Comparison of ENCODE assay signal across 8 cellular contexts in the genomic region with DNA sequence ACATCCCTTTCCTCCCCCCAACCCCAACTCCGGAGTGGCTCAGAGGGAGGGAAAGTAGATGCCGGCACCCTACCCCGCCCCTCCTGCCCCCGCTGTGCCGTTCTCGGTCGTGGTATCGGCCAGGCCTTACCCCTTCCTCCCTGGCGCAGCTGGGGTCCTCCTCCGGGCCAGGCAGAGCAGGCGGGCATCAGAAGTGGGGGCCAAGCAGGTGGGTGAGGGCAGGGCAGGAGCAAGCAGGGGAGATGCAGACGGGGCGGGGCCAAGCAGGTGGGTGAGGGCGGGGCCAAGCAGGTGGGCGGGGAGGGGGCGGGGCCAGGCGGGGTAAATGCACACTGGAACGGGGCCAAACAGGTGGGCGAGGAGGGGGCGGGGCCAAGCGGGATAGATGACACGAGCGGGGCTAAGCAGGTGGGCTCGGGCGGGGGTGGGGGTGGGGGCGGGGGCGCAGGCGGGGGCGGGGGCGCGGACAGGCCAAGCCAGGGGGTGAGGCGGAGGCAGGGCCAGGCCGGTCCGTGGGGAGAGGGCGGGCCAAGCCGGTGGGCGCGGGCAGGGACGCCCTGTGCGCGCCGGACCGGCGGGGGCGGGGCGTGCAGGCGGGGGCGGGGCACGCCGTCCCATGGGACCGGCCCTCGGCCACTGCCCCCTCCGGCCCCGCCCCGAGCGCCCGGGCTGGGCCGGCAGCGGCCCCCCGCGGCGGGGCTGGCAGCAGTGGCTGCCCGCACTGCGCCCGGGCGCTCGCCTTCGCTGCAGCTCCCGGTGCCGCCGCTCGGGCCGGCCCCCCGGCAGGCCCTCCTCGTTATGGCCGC. TPM values are rescaled to one million over a fixed set of nuclear protein-coding genes. Genes with fewer than 3 reads are reported as not detected.
DNase-seq lines count a peak whose midpoint lies in the region; ATAC-seq and TF ChIP-seq lines count a peak whose summit lies in the region.

A gene with protein sequence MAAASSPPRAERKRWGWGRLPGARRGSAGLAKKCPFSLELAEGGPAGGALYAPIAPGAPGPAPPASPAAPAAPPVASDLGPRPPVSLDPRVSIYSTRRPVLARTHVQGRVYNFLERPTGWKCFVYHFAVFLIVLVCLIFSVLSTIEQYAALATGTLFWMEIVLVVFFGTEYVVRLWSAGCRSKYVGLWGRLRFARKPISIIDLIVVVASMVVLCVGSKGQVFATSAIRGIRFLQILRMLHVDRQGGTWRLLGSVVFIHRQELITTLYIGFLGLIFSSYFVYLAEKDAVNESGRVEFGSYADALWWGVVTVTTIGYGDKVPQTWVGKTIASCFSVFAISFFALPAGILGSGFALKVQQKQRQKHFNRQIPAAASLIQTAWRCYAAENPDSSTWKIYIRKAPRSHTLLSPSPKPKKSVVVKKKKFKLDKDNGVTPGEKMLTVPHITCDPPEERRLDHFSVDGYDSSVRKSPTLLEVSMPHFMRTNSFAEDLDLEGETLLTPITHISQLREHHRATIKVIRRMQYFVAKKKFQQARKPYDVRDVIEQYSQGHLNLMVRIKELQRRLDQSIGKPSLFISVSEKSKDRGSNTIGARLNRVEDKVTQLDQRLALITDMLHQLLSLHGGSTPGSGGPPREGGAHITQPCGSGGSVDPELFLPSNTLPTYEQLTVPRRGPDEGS (plus strand): TSS at position 708 of the 806 bp plus-strand sequence. CDS start 91 bp downstream, at position 799.
A gene with protein sequence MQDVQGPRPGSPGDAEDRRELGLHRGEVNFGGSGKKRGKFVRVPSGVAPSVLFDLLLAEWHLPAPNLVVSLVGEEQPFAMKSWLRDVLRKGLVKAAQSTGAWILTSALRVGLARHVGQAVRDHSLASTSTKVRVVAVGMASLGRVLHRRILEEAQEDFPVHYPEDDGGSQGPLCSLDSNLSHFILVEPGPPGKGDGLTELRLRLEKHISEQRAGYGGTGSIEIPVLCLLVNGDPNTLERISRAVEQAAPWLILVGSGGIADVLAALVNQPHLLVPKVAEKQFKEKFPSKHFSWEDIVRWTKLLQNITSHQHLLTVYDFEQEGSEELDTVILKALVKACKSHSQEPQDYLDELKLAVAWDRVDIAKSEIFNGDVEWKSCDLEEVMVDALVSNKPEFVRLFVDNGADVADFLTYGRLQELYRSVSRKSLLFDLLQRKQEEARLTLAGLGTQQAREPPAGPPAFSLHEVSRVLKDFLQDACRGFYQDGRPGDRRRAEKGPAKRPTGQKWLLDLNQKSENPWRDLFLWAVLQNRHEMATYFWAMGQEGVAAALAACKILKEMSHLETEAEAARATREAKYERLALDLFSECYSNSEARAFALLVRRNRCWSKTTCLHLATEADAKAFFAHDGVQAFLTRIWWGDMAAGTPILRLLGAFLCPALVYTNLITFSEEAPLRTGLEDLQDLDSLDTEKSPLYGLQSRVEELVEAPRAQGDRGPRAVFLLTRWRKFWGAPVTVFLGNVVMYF (N-terminal part only) (minus strand): TSS at position 214 of the 806 bp plus-strand sequence. CDS start 21,478 bp downstream, outside the sequence.

- H3K9me3 ChIP-seq in HUES64 (ENCODE audit: insufficient read depth, low read depth, low read length), result peaks cover 7% of the 10 kb centered on the region; the same call in 1 of the 2 replicates
- no peaks in the 10 kb centered on the region for H3K9me3 ChIP-seq in adrenal gland (replicated peaks in 1 of 3)

- H3K9me3 Mint-ChIP-seq in T-helper 2 cell treated with Interferon-gamma antibody and Interleukin-4, amounts not matched to agents 5 μg/mL and 100 μg/mL, for 36 hours, result no peaks in the 10 kb centered on the region

- H3K9ac ChIP-seq in HUES64 (ENCODE audit: low read depth, low read length), result peak within 1 kb of the TSS; percentile 10; the same call in 1 of the 2 replicates

- H3K27ac Mint-ChIP-seq in T-helper 2 cell treated with Interferon-gamma antibody and Interleukin-4, amounts not matched to agents 5 μg/mL and 100 μg/mL, for 36 hours, result no peak within 1 kb of the TSS

- H3K36me3 ChIP-seq in HUES64 (ENCODE audit: insufficient read depth, low read length) (no peaks in the 10 kb centered on the region), adrenal gland (replicated peaks in 1 of 2) (no peaks in the 10 kb centered on the region)

- H3K4me3 Mint-ChIP-seq in T-helper 2 cell treated with Interferon-gamma antibody and Interleukin-4, amounts not matched to agents 5 μg/mL and 100 μg/mL, for 36 hours, result peak within 1 kb of the TSS; percentile 88

- intact Hi-C loops in adrenal gland (cut with DNase I) (loop anchor here (5.0 kb wide), 3 partner anchors 38 to 83 kb away; no protein-coding TSS in a partner anchor), left colon (cut with DNase I, micrococcal nuclease) (no loop called here)

- peak in 2 of 6 experiments; percentile 27 to 29 for TF ChIP-seq CTCF in adrenal gland (IDR thresholded peaks at IDR 0.05)

- peaks cover 14% of the 10 kb centered on the region for H3K27me3 Mint-ChIP-seq in T-helper 2 cell treated with Interferon-gamma antibody and Interleukin-4, amounts not matched to agents 5 μg/mL and 100 μg/mL, for 36 hours (ENCODE audit: low read depth)

- peak; percentile 73 for ATAC-seq in left colon
- no peak for ATAC-seq in HG02678 (IDR thresholded peaks at IDR 0.05; ENCODE audit: unreplicated experiment)

- H3K27me3 ChIP-seq in HUES64 (ENCODE audit: insufficient read depth, low read length), result peaks cover 80% of the 10 kb centered on the region
- H3K27me3 ChIP-seq in adrenal gland, result no peaks in the 10 kb centered on the region

- 1% methylated on average over 62 of the region's 76 CpGs for WGBS in HUES64
- 0 to 1% (median 0%) methylated on average over 40 to 68 of the region's 76 CpGs; no CpG with 5 or more reads in 1 of the 4 donors for WGBS in adrenal gland, 4 donors

- H3K36me3 Mint-ChIP-seq in T-helper 2 cell treated with Interferon-gamma antibody and Interleukin-4, amounts not matched to agents 5 μg/mL and 100 μg/mL, for 36 hours (ENCODE audit: low read depth), result no peaks in the 10 kb centered on the region

- peak; percentile 88 to 93 for TF ChIP-seq POLR2A in adrenal gland (IDR thresholded peaks at IDR 0.05)

- H3K27ac ChIP-seq in HUES64 (ENCODE audit: low read depth, low read length) (no peak within 1 kb of the TSS), adrenal gland (peak within 1 kb of the TSS; percentile 34 to 91 (median 73))

- peak; percentile 56 for DNase-seq in T-helper 2 cell treated with Interferon-gamma antibody and Interleukin-4, amounts not matched to agents 5 μg/mL and 100 μg/mL, for 36 hours (ENCODE audit: low spot score)
- peak in 6 of 7 donors; percentile 69 to 90 (median 80) for DNase-seq in adrenal gland
- peak; percentile 77 to 86 for DNase-seq in left colon
- peak; percentile 46 to 77 (median 54) for DNase-seq in stimulated activated CD4-positive, alpha-beta T cell treated with anti-CD3 and anti-CD28 coated beads, TNF-alpha, amount 100 ng/mL, for 24 hours (ENCODE audit: low read depth in 3 of 3)
- no peak for DNase-seq in NK-92 (lab: John Stamatoyannopoulos, UW; ENCODE audit: unreplicated experiment)
- DNase-seq in HK-2 (ENCODE audit: unreplicated experiment), result no peak

- H3K4me3 ChIP-seq in HUES64 (ENCODE audit: low read length) (peak within 1 kb of the TSS; percentile 56), adrenal gland (peak within 1 kb of the TSS; percentile 34 to 88 (median 76))

- H3K4me1 ChIP-seq in HUES64 (ENCODE audit: insufficient read depth, low read length) (no peaks in the 10 kb centered on the region), adrenal gland (replicated peaks in 1 of 2) (peaks cover 37 to 38% of the 10 kb centered on the region in 2 donors)

- H3K4me1 Mint-ChIP-seq in T-helper 2 cell treated with Interferon-gamma antibody and Interleukin-4, amounts not matched to agents 5 μg/mL and 100 μg/mL, for 36 hours (ENCODE audit: low read depth), result peaks cover 12% of the 10 kb centered on the region

RNA-seq across cellular contexts. Expression of the first gene that starts in this region (rescaled TPM):
- polyA plus RNA-seq in HUES64 (2013, experiment 1 of 2), result 0.55 TPM
- polyA plus RNA-seq in HUES64 (2013, experiment 2 of 2), result 0.70 TPM
- total RNA-seq in adrenal gland (100 to 1,000 TPM; 305 to 447 (median 355) TPM), left colon (10 to 100 TPM; 42.8 to 56.8 TPM)
- polyA plus RNA-seq in adrenal gland, result 100 to 1,000 TPM; 158 to 231 (median 182) TPM

RNA-seq across cellular contexts. Expression of the second gene that starts in this region (rescaled TPM):
- not detected for polyA plus RNA-seq in HUES64 (2013, experiment 1 of 2)
- polyA plus RNA-seq in HUES64 (2013, experiment 2 of 2), result not detected
- total RNA-seq in adrenal gland, result 1 to 10 TPM in 3 of 8 donors, under 1 TPM in 5; 0.32 to 2.4 (median 0.83) TPM
- 1 to 10 TPM in 2 of 3 donors, not detected in 1; 3.0 to 7.4 TPM for polyA plus RNA-seq in adrenal gland
- 1 to 10 TPM; 2.0 to 3.8 TPM for total RNA-seq in left colon

Comparison
In these comparisons a context has a peak if more than half of its experiments do, and no peak if none do; other contexts are left out.
1. RNA of the first gene that starts in this region (total RNA-seq): 305 to 447 TPM in adrenal gland; 42.8 to 56.8 TPM in left colon; every median in the first group is over 4 times any median in the second.
2. DNase-seq: peak in T-helper 2 cell treated with Interferon-gamma antibody and Interleukin-4, amounts not matched to agents 5 μg/mL and 100 μg/mL, for 36 hours (single experiment), adrenal gland (6 of 7), left colon (2 of 2) and stimulated activated CD4-positive, alpha-beta T cell treated with anti-CD3 and anti-CD28 coated beads, TNF-alpha, amount 100 ng/mL, for 24 hours (3 of 3); none in NK-92 (single experiment) and HK-2 (single experiment).
3. intact Hi-C loops: an anchor here in adrenal gland (5.0 kb wide); none called in left colon.